Comparison of ENCODE assay signal across 16 cellular contexts in genomic region chr2:238261718-238262375, GRCh38. TPM values are rescaled to one million over a fixed set of nuclear protein-coding genes. Genes with fewer than 3 reads are reported as not detected.
DNase-seq lines count a peak whose midpoint lies in the region; ATAC-seq, FAIRE-seq and TF ChIP-seq lines count a peak whose summit lies in the region.
"Had no signal": no experiment of that assay in that cellular context is flagged by ENCODE, and none has a peak within 500 bp of the region (broad histone marks: within the 10 kb centered on the region; RNA-seq: fewer than 3 reads in every experiment).

No MANE protein-coding gene starts in this region.

- peaks cover 68% of the 10 kb centered on the region for H3K4me1 ChIP-seq in BLaER1
- H3K4me1 ChIP-seq in gastroesophageal sphincter = peaks cover 0 to 31% (median 14%) of the 10 kb centered on the region in 3 donors
- peaks cover 14% of the 10 kb centered on the region for H3K4me1 ChIP-seq in mucosa of descending colon (ENCODE audit: low read depth)
- H3K4me1 ChIP-seq: HAP-1 had no signal

- peaks cover 15% of the 10 kb centered on the region for H3K36me3 Mint-ChIP-seq in mesothelial cell of epicardium

- 0 out of 2 replicates have a peak overlapping the region, but pooled peaks have one; percentile 53 for H3K4me2 ChIP-seq in BLaER1

- no peaks in the 10 kb centered on the region for H3K9me3 ChIP-seq in BLaER1
- no peaks in the 10 kb centered on the region for H3K9me3 ChIP-seq in gastroesophageal sphincter
- no peaks in the 10 kb centered on the region for H3K9me3 ChIP-seq in mucosa of descending colon
- H3K9me3 ChIP-seq: HAP-1 had no signal

- H3K4me1 Mint-ChIP-seq in mesothelial cell of epicardium = peaks cover 16% of the 10 kb centered on the region

- no peak overlapping the region for H3K9ac ChIP-seq in BLaER1

- H3K4me3 ChIP-seq in BLaER1 (no peak overlapping the region), H7 (ENCODE audit: insufficient read depth, low read depth, low read length) (no peak overlapping the region), gastroesophageal sphincter (no peak overlapping the region), mucosa of descending colon (no peak overlapping the region)
- H3K4me3 ChIP-seq: HAP-1 had no signal

- intact Hi-C loops in mucosa of descending colon (cut with DNase I, micrococcal nuclease) = no loop called here

- ATAC-seq in gastroesophageal sphincter (no peak), mucosa of descending colon (no peak), GM18520 (IDR thresholded peaks at IDR 0.05; ENCODE audit: unreplicated experiment) (no peak)

- H3K4me3 Mint-ChIP-seq in mesothelial cell of epicardium = no peak overlapping the region
- H3K4me3 Mint-ChIP-seq: CD4-positive, alpha-beta T cell had no signal

- no peak overlapping the region for H3K27ac ChIP-seq in BLaER1
- H3K27ac ChIP-seq in gastroesophageal sphincter = peak overlapping the region in 3 of 4 donors; percentile 17 to 70 (median 68)
- H3K27ac ChIP-seq: HL-60 had no signal

- no peak for TF ChIP-seq POLR2A in gastroesophageal sphincter (IDR thresholded peaks at IDR 0.05)

- TF ChIP-seq CTCF in gastroesophageal sphincter (IDR thresholded peaks at IDR 0.05) (no peak), mucosa of descending colon (IDR thresholded peaks at IDR 0.05) (no peak), mesothelial cell of epicardium (IDR thresholded peaks at IDR 0.05; ENCODE audit: unreplicated experiment) (no peak)

- H3K27me3 ChIP-seq in BLaER1 (no peaks in the 10 kb centered on the region), H7 (ENCODE audit: control insufficient read depth, insufficient read depth, low read length) (no peaks in the 10 kb centered on the region), gastroesophageal sphincter (no peaks in the 10 kb centered on the region)

- peaks cover 7% of the 10 kb centered on the region; the same call in 1 of the 2 replicates for H4K20me1 ChIP-seq in BLaER1

- H3K36me3 ChIP-seq in BLaER1 (peaks cover 77% of the 10 kb centered on the region), H7 (replicated peaks; ENCODE audit: control insufficient read depth, insufficient read depth, low read length) (peaks cover 3% of the 10 kb centered on the region), gastroesophageal sphincter (peaks cover 0 to 91% of the 10 kb centered on the region in 2 donors), mucosa of descending colon (ENCODE audit: low read depth) (no peaks in the 10 kb centered on the region)

- 91 to 93% methylated on average over 8 to 11 of the region's 16 CpGs for WGBS in gastroesophageal sphincter (ENCODE audit: low coverage in 1 of 2), 2 donors

- DNase-seq in H7 (peak; percentile 30), mucosa of descending colon (peak in 2 of 3 donors; percentile 22 to 38), frontal cortex (ENCODE audit: low spot score in 2 of 2) (no peak), mesothelial cell of epicardium (ENCODE audit: low spot score in 2 of 2, unreplicated experiment in 2 of 2) (no peak), 8988T (no peak)
- DNase-seq: AML-193; CD4-positive, alpha-beta T cell; DMS53; NCI-H1417 treated with DMSO at 0.1 percent for 48 hours; NCI-H1930; NCI-H774 had no signal

- no peaks in the 10 kb centered on the region for H3K27me3 Mint-ChIP-seq in mesothelial cell of epicardium (ENCODE audit: low read depth)
- H3K27me3 Mint-ChIP-seq: CD4-positive, alpha-beta T cell had no signal

- no peak overlapping the region for H3K27ac Mint-ChIP-seq in mesothelial cell of epicardium
- H3K27ac Mint-ChIP-seq: CD4-positive, alpha-beta T cell had no signal

- no peak for TF ChIP-seq EP300 in gastroesophageal sphincter (IDR thresholded peaks at IDR 0.05)

- FAIRE-seq in frontal cortex (lab: Jason Lieb, UNC) = no peak

- no peaks in the 10 kb centered on the region for H3K9me3 Mint-ChIP-seq in mesothelial cell of epicardium
- H3K9me3 Mint-ChIP-seq: CD4-positive, alpha-beta T cell had no signal

RNA-seq across cellular contexts. Expression of gene HES6, which starts 22.0 kb away (rescaled TPM):
- 52.2 and 67.4 TPM in 2 replicates for total RNA-seq in H7 (2014; rRNA removed; shearing (Covaris generic))
- 10 to 100 TPM in 2 of 4 donors, 1 to 10 TPM in 2; 3.8 to 19.5 (median 12.2) TPM for total RNA-seq in gastroesophageal sphincter
- total RNA-seq in mucosa of descending colon = 10 to 100 TPM; 21.9 to 63.5 (median 25.7) TPM
- total RNA-seq in frontal cortex = 67.7 TPM
- total RNA-seq in mesothelial cell of epicardium = 4.2 to 5.1 TPM (median 4.3 TPM) in 3 replicates

RNA-seq across cellular contexts. Expression of gene PER2, which starts 26.6 kb away (rescaled TPM):
- 3.6 and 4.8 TPM in 2 replicates for total RNA-seq in H7 (2014; rRNA removed; shearing (Covaris generic))
- total RNA-seq in gastroesophageal sphincter (10 to 100 TPM in 3 of 4 donors, 1 to 10 TPM in 1; 8.7 to 20.5 (median 17.0) TPM), mucosa of descending colon (10 to 100 TPM; 22.6 to 26.8 (median 22.6) TPM), frontal cortex (5.3 TPM), mesothelial cell of epicardium (11.4 to 12.7 TPM (median 11.7 TPM) in 3 replicates)

RNA-seq across cellular contexts. Expression of gene ILKAP, which starts 58.4 kb away (rescaled TPM):
- 12.8 and 18.5 TPM in 2 replicates for total RNA-seq in H7 (2014; rRNA removed; shearing (Covaris generic))
- 10 to 100 TPM; 18.5 to 45.5 (median 35.1) TPM for total RNA-seq in gastroesophageal sphincter
- total RNA-seq in mucosa of descending colon = 10 to 100 TPM; 33.2 to 55.7 (median 39.9) TPM
- 73.4 TPM for total RNA-seq in frontal cortex
- total RNA-seq in mesothelial cell of epicardium = 48.6 to 54.0 TPM (median 50.8 TPM) in 3 replicates

RNA-seq across cellular contexts. Expression of gene TRAF3IP1, which starts 58.5 kb away (rescaled TPM):
- 3.9 and 9.5 TPM in 2 replicates for total RNA-seq in H7 (2014; rRNA removed; shearing (Covaris generic))
- total RNA-seq in gastroesophageal sphincter = 10 to 100 TPM; 19.6 to 28.4 (median 21.7) TPM
- 10 to 100 TPM; 13.3 to 37.5 (median 16.3) TPM for total RNA-seq in mucosa of descending colon
- total RNA-seq in frontal cortex = 13.5 TPM
- total RNA-seq in mesothelial cell of epicardium = 17.5 to 23.2 TPM (median 21.4 TPM) in 3 replicates

Comparison
In these comparisons a context has a peak if more than half of its experiments do, and no peak if none do; other contexts are left out.
1. DNase-seq: peak in H7 (single experiment) and mucosa of descending colon (2 of 3); none in frontal cortex (0 of 2), mesothelial cell of epicardium (0 of 2) and 8988T (single experiment).